11 cellular contexts compared by ENCODE assay signal in the genomic region with DNA sequence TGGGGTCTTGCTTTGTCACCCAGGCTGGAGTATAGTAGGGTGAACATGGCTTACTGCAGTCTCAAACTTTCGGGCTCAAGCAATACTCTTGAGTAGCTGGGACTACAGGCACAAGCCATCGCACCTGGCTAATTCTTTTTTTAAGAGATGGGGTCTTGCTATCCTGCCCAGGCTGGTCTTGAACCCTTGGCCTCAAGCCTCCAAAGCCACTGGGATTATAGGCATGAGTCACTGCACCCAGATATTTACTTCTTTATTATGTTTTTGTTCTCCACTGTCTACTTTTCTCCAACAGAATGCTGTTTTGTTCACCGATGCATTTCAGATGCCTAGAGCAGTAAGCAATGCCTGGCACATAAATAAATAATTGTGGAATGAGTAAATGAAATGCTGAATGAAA.
"Had no signal": no experiment of that assay in that cellular context is flagged by ENCODE, and none has a peak within 500 bp of the region (broad histone marks: within the 10 kb centered on the region; RNA-seq: fewer than 3 reads in every experiment).

No MANE protein-coding gene starts in this region.

- H3K36me3 ChIP-seq: HAP-1 had no signal

- H3K27ac ChIP-seq: GM23248 had no signal

- H3K9me3 ChIP-seq: HAP-1 had no signal

- H3K9ac ChIP-seq: GM23248 had no signal

- DNase-seq: GM23248, GOT3, H7, H9, HCEC 1CT, HFFc6 had no signal

- FAIRE-seq: H1, H54 had no signal

- ATAC-seq: GM23338, HCT116 had no signal

- H2AFZ ChIP-seq: GM23248, GM23338 had no signal

- H3K4me3 ChIP-seq: GM23248, GM23338, HAP-1 had no signal

- H3K4me1 ChIP-seq: HAP-1 had no signal

- H3K4me2 ChIP-seq: GM23338 had no signal
